Comparison of ENCODE assay signal across 8 cellular contexts in genomic region chr1:65001238-65001792, GRCh38. TPM values are rescaled to one million over a fixed set of nuclear protein-coding genes. Genes with fewer than 3 reads are reported as not detected.
DNase-seq lines count a peak whose midpoint lies in the region; ATAC-seq, FAIRE-seq and TF ChIP-seq lines count a peak whose summit lies in the region.

No MANE protein-coding gene starts in this region.

- POLR2A ChIA-PET in HepG2 (lab: Yijun Ruan, JAX), result no interaction called here

- intact Hi-C loops in HepG2 (cut with micrococcal nuclease; ENCODE audit: unreplicated experiment), result no loop called here
- intact Hi-C loops in left ventricle myocardium inferior (cut with micrococcal nuclease), result no loop called here

- no peak overlapping the region for H3K4me2 ChIP-seq in HepG2 (ENCODE audit: low read depth, low read length)

- peak; percentile 12 to 16 for TF ChIP-seq RAD21 in liver (IDR thresholded peaks at IDR 0.05)
- no peak for TF ChIP-seq RAD21 in HepG2 (CRISPR knock-in tag; IDR thresholded peaks at IDR 0.05)

- H4K20me1 ChIP-seq in HepG2 (ENCODE audit: insufficient read depth, low read length), result no peaks in the 10 kb centered on the region

- H3K27me3 ChIP-seq in liver (ENCODE audit: control insufficient read depth in 4 of 4, insufficient read depth in 4 of 4, low read length in 3 of 4) (no peaks in the 10 kb centered on the region), HepG2 (ENCODE audit: control insufficient read depth in 1 of 2, insufficient read depth in 2 of 2, low read length in 2 of 2) (peaks cover 3 to 26% of the 10 kb centered on the region in 2 experiments), left ventricle myocardium inferior (ENCODE audit: low read depth) (no peaks in the 10 kb centered on the region), SJCRH30 (no peaks in the 10 kb centered on the region)

- H3K4me3 ChIP-seq in liver (ENCODE audit: low read depth in 1 of 3, low read length in 3 of 3) (no peak overlapping the region), HepG2 (replicated peaks in 1 of 3; ENCODE audit: insufficient read depth in 1 of 3, low read depth in 2 of 3, low read length in 3 of 3) (no peak overlapping the region), left ventricle myocardium inferior (peak overlapping the region; percentile 79), SJCRH30 (no peak overlapping the region)

- H3K9me3 ChIP-seq in liver (ENCODE audit: control insufficient read depth in 4 of 4, low read length in 3 of 4), result no peaks in the 10 kb centered on the region
- H3K9me3 ChIP-seq in HepG2 (ENCODE audit: low read length), result no peaks in the 10 kb centered on the region
- H3K9me3 ChIP-seq in left ventricle myocardium inferior (replicated peaks), result peaks cover 21% of the 10 kb centered on the region
- 0 out of 2 replicates have a peak, but pooled peaks cover 5% of the 10 kb centered on the region for H3K9me3 ChIP-seq in SJCRH30 (replicated peaks)

- DNase-seq in HepG2 (ENCODE audit: low spot score) (no peak), activated gamma-delta T cell treated with Interleukin-2 at 50 U/mL for 16 hours (peak; percentile 59), left ventricle myocardium inferior (peak; percentile 83), foreskin melanocyte (no peak), SJCRH30 (no peak), MV-4-11 (lab: John Stamatoyannopoulos, UW) (no peak)
- peak; percentile 56 to 77 for DNase-seq in stimulated activated CD4-positive, alpha-beta T cell treated with anti-CD3 and anti-CD28 coated beads, Interleukin-12 subunit alpha, Interleukin-12 subunit beta, amount 100 ng/mL, for 24 hours (ENCODE audit: low read depth in 2 of 2)

- H3K27ac ChIP-seq in liver (ENCODE audit: low read depth in 1 of 2, low read length in 2 of 2) (peak overlapping the region; percentile 96 to 97), HepG2 (ENCODE audit: extremely low read length, insufficient read depth, low read length) (no peak overlapping the region), left ventricle myocardium inferior (replicated peaks) (peak overlapping the region; percentile 97), SJCRH30 (no peak overlapping the region)

- TF ChIP-seq CTCF in liver (IDR thresholded peaks at IDR 0.05; ENCODE audit: low read depth, low read length, missing input control), result peak; percentile 11
- TF ChIP-seq CTCF in HepG2 (CRISPR knock-in tag; IDR thresholded peaks at IDR 0.05), result no peak
- peak; percentile 27 for TF ChIP-seq CTCF in left ventricle myocardium inferior (IDR thresholded peaks at IDR 0.05; ENCODE audit: borderline replicate concordance)

- no peak for TF ChIP-seq POLR2A in HepG2 (IDR thresholded peaks at IDR 0.05; ENCODE audit: insufficient read depth in 1 of 2, low read depth in 2 of 2, low read length in 2 of 2)

- 69% methylated on average over 18 of the region's 18 CpGs for WGBS in liver
- 76% methylated on average over 18 of the region's 18 CpGs for WGBS in HepG2 (ENCODE audit: low lambda C conversion rate)

- H3K36me3 ChIP-seq in liver (ENCODE audit: control insufficient read depth in 4 of 4, insufficient read depth in 3 of 4, low read depth in 1 of 4, low read length in 3 of 4) (no peaks in the 10 kb centered on the region), HepG2 (replicated peaks in 1 of 2; ENCODE audit: control insufficient read depth in 1 of 2, insufficient read depth in 2 of 2, low read length in 2 of 2) (no peaks in the 10 kb centered on the region), left ventricle myocardium inferior (no peaks in the 10 kb centered on the region), SJCRH30 (no peaks in the 10 kb centered on the region)

- no peaks in the 10 kb centered on the region for H3K79me2 ChIP-seq in HepG2 (ENCODE audit: insufficient read depth, low read length)

- H3K4me1 ChIP-seq in liver (ENCODE audit: control insufficient read depth in 4 of 4, insufficient read depth in 4 of 4, low read length in 3 of 4), result peaks cover 0 to 12% (median 5%) of the 10 kb centered on the region in 4 donors
- peaks cover 14% of the 10 kb centered on the region for H3K4me1 ChIP-seq in HepG2 (ENCODE audit: insufficient read depth, low read length)
- peaks cover 25% of the 10 kb centered on the region for H3K4me1 ChIP-seq in left ventricle myocardium inferior
- no peaks in the 10 kb centered on the region for H3K4me1 ChIP-seq in SJCRH30

- ATAC-seq in HepG2, result no peak

- no peak for FAIRE-seq in HepG2 (lab: Jason Lieb, UNC)

- BruUV-seq in HepG2 (replicated peaks; lab: Mats Ljungman, UMichigan), result no TSS peak

- peak overlapping the region in 1 of 2 donors; percentile 34 for H3K9ac ChIP-seq in liver (ENCODE audit: low read depth in 1 of 2, low read length in 2 of 2)
- no peak overlapping the region for H3K9ac ChIP-seq in HepG2 (ENCODE audit: insufficient read depth, low read depth, low read length)

- in situ Hi-C loops in HepG2 (cut with HindIII; ENCODE audit: extremely low pct_ligation_motif_present, low pct_unique_long_range_greater_than_20kb), result no loop called here

- CTCF ChIA-PET in HepG2 (lab: Yijun Ruan, JAX; ENCODE audit: low intra/inter-chr PET ratio, low total read pairs), result no interaction called here

- no peak overlapping the region for H2AFZ ChIP-seq in HepG2 (ENCODE audit: low read length)

- TF ChIP-seq EP300 in HepG2 (IDR thresholded peaks at IDR 0.05; ENCODE audit: low read depth in 2 of 2, low read length in 2 of 2) (no peak), HepG2 (CRISPR knock-in tag; IDR thresholded peaks at IDR 0.05; ENCODE audit: borderline replicate concordance) (no peak)

TF ChIP-seq in liver, 16 proteins besides CTCF, POLR2A, EP300 and RAD21:
- TF ChIP-seq RXRA (IDR thresholded peaks at IDR 0.05), result no peak
- TF ChIP-seq NR2F2 (IDR thresholded peaks at IDR 0.05), result peak; percentile 38
- TF ChIP-seq SP1 (IDR thresholded peaks at IDR 0.05), result peak; percentile 31

TF ChIP-seq in HepG2, 621 proteins besides CTCF, POLR2A, EP300 and RAD21 (continues in another document):
- TF ChIP-seq ZNF607 (CRISPR knock-in tag; IDR thresholded peaks at IDR 0.05; ENCODE audit: borderline replicate concordance), result no peak
- TF ChIP-seq ZNF530 (CRISPR knock-in tag; IDR thresholded peaks at IDR 0.05; ENCODE audit: low read depth), result no peak
- TF ChIP-seq, protein P1, sequence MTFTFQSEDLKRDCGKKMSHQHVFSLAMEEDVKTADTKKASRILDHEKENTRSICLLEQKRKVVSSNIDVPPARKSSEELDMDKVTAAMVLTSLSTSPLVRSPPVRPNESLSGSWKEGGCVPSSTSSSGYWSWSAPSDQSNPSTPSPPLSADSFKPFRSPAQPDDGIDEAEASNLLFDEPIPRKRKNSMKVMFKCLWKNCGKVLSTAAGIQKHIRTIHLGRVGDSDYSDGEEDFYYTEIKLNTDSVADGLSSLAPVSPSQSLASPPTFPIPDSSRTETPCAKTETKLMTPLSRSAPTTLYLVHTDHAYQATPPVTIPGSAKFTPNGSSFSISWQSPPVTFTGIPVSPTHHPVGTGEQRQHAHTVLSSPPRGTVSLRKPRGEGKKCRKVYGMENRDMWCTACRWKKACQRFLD (CRISPR knock-in tag; IDR thresholded peaks at IDR 0.05; ENCODE audit: borderline replicate concordance), result no peak
- no peak for TF ChIP-seq SUZ12 (IDR thresholded peaks at IDR 0.05; ENCODE audit: low read depth, low read length)
- no peak for TF ChIP-seq ZNF343 (CRISPR knock-in tag; IDR thresholded peaks at IDR 0.05)
- TF ChIP-seq KDM5B (CRISPR knock-in tag; IDR thresholded peaks at IDR 0.05; ENCODE audit: borderline replicate concordance), result no peak
- no peak for TF ChIP-seq SIX1 (CRISPR knock-in tag; IDR thresholded peaks at IDR 0.05; ENCODE audit: borderline replicate concordance)
- no peak for TF ChIP-seq ZNF550 (CRISPR knock-in tag; IDR thresholded peaks at IDR 0.05; ENCODE audit: borderline replicate concordance)
- TF ChIP-seq, protein P2, sequence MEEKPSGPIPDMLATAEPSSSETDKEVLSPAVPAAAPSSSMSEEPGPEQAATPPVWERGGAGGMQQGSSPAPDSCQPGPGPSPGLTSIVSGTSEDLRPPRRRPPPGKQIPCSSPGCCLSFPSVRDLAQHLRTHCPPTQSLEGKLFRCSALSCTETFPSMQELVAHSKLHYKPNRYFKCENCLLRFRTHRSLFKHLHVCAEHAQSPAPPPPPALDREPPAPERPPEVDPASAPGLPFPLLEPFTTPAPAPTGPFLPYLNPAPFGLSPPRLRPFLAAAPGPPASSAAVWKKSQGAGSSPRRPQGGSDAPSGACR (CRISPR knock-in tag; IDR thresholded peaks at IDR 0.05), result no peak
- no peak for TF ChIP-seq MED13 (CRISPR knock-in tag; IDR thresholded peaks at IDR 0.05)

RNA-seq across cellular contexts. Expression of gene JAK1, which starts 35.0 kb away (rescaled TPM):
- 10 to 100 TPM; 43.3 to 68.6 TPM for total RNA-seq in liver
- 10 to 100 TPM; 24.1 to 25.6 TPM for polyA plus RNA-seq in liver
- total RNA-seq in HepG2 (2016; rRNA removed; fragmentation: Illumina TruSeq; extraction: Trizol), result 42.4 and 56.1 TPM in 2 replicates
- 2.9 and 4.1 TPM in 2 replicates for total RNA-seq in HepG2 (2016; cell fraction: cytosol; rRNA removed; fragmentation: Illumina TruSeq; extraction: Trizol; ENCODE audit: low read depth)
- 41.5 and 53.4 TPM in 2 replicates for total RNA-seq in HepG2 (2016; cell fraction: insoluble cytoplasmic fraction; rRNA removed; fragmentation: Illumina TruSeq; extraction: Trizol)
- total RNA-seq in HepG2 (2016; cell fraction: membrane; rRNA removed; fragmentation: Illumina TruSeq; extraction: Trizol), result 15.3 and 15.6 TPM in 2 replicates
- total RNA-seq in HepG2 (2016; cell fraction: nucleus; rRNA removed; fragmentation: Illumina TruSeq; extraction: Trizol), result 33.8 and 39.0 TPM in 2 replicates
- polyA plus RNA-seq in HepG2 (2011; rRNA removed), result 23.9 and 24.5 TPM in 2 replicates
- 18.5 and 23.4 TPM in 2 replicates for polyA plus RNA-seq in HepG2 (2011; cell fraction: cytosol; rRNA removed)
- polyA plus RNA-seq in HepG2 (2011; cell fraction: nucleus; rRNA removed), result 36.4 and 45.4 TPM in 2 replicates
- polyA plus RNA-seq in HepG2 (2012), result 29.6 and 32.4 TPM in 2 replicates
- polyA plus RNA-seq in HepG2 (2016; cell fraction: cytosol; fragmentation: Illumina TruSeq; extraction: Trizol; ENCODE audit: low read depth), result 1.1 and 1.5 TPM in 2 replicates
- 43.4 and 45.7 TPM in 2 replicates for polyA plus RNA-seq in HepG2 (2016; cell fraction: insoluble cytoplasmic fraction; fragmentation: Illumina TruSeq; extraction: Trizol; ENCODE audit: low read depth)
- polyA plus RNA-seq in HepG2 (2016; cell fraction: membrane; fragmentation: Illumina TruSeq; extraction: Trizol; ENCODE audit: low read depth), result 6.5 and 6.8 TPM in 2 replicates
- 26.3 and 30.9 TPM in 2 replicates for polyA plus RNA-seq in HepG2 (2016; cell fraction: nucleus; fragmentation: Illumina TruSeq; extraction: Trizol; ENCODE audit: insufficient read depth, low read depth)
- 45.7 and 51.7 TPM in 2 replicates for polyA minus RNA-seq in HepG2 (2011; rRNA and poly(A)+ RNA removed; ENCODE audit: low replicate concordance)
- polyA minus RNA-seq in HepG2 (2011; cell fraction: cytosol; rRNA and poly(A)+ RNA removed), result 37.3 and 37.5 TPM in 2 replicates
- 70.8 and 76.0 TPM in 2 replicates for polyA minus RNA-seq in HepG2 (2011; cell fraction: nucleus; rRNA and poly(A)+ RNA removed)
- total RNA-seq in left ventricle myocardium inferior, result 106 TPM
- 60.2 and 60.5 TPM in 2 replicates for total RNA-seq in SJCRH30 (2014; rRNA removed; shearing (Covaris generic))

Comparison
In these comparisons a context has a peak if more than half of its experiments do, and no peak if none do; other contexts are left out.
1. H3K27ac ChIP-seq: peak in liver (2 of 2) and left ventricle myocardium inferior (single experiment); none in HepG2 (single experiment) and SJCRH30 (single experiment).
2. DNase-seq: peak in activated gamma-delta T cell treated with Interleukin-2 at 50 U/mL for 16 hours (single experiment), left ventricle myocardium inferior (single experiment) and stimulated activated CD4-positive, alpha-beta T cell treated with anti-CD3 and anti-CD28 coated beads, Interleukin-12 subunit alpha, Interleukin-12 subunit beta, amount 100 ng/mL, for 24 hours (2 of 2); none in HepG2 (single experiment), foreskin melanocyte (single experiment), SJCRH30 (0 of 2) and MV-4-11 (single experiment).